Comparison of ENCODE assay signal across 14 cellular contexts in genomic region chr1:153541641-153542569, GRCh38. TPM values are rescaled to one million over a fixed set of nuclear protein-coding genes. Genes with fewer than 3 reads are reported as not detected.
DNase-seq lines count a peak whose midpoint lies in the region; ATAC-seq, FAIRE-seq and TF ChIP-seq lines count a peak whose summit lies in the region.
"Had no signal": no experiment of that assay in that cellular context is flagged by ENCODE, and none has a peak within 500 bp of the region (broad histone marks: within the 10 kb centered on the region; RNA-seq: fewer than 3 reads in every experiment).

No MANE protein-coding gene starts in this region.

- H2BK5ac ChIP-seq in H9 (ENCODE audit: insufficient read length, low read length), result no peak overlapping the region

- no peak overlapping the region for H3K56ac ChIP-seq in H9 (ENCODE audit: insufficient read length, low read depth, low read length)

- H2BK120ac ChIP-seq in H9 (ENCODE audit: low read depth, low read length, poor library complexity, severe bottlenecking), result no peak overlapping the region

- no peaks in the 10 kb centered on the region for H4K20me1 ChIP-seq in smooth muscle cell (ENCODE audit: low read depth)
- no peaks in the 10 kb centered on the region for H4K20me1 ChIP-seq in H9 (ENCODE audit: control insufficient read depth, insufficient read depth, insufficient read length)

- H3T11ph ChIP-seq in H9 (ENCODE audit: low read length), result no peak overlapping the region

- peaks cover 77% of the 10 kb centered on the region for H3K4me1 ChIP-seq in CD4-positive, CD25-positive, alpha-beta regulatory T cell (ENCODE audit: control insufficient read depth, insufficient read depth, low read length, poor library complexity, severe bottlenecking)
- H3K4me1 ChIP-seq in smooth muscle cell (ENCODE audit: low read depth) (peaks cover 34% of the 10 kb centered on the region), H9 (ENCODE audit: insufficient read depth, low read length) (peaks cover 8% of the 10 kb centered on the region; the same call in 1 of the 2 replicates)
- H3K4me1 ChIP-seq: parathyroid adenoma had no signal

- H3K27me3 ChIP-seq in CD4-positive, CD25-positive, alpha-beta regulatory T cell (ENCODE audit: control insufficient read depth, insufficient read depth, low read length), result no peaks in the 10 kb centered on the region
- H3K27me3 ChIP-seq in smooth muscle cell (ENCODE audit: low read depth), result no peaks in the 10 kb centered on the region
- no peaks in the 10 kb centered on the region for H3K27me3 ChIP-seq in H9 (ENCODE audit: insufficient read depth, low read length)

- no peak for DNase-seq in CD4-positive, CD25-positive, alpha-beta regulatory T cell
- DNase-seq in NB4 (ENCODE audit: low read depth), result peak; percentile 40
- DNase-seq in smooth muscle cell (lab: John Stamatoyannopoulos, UW; ENCODE audit: unreplicated experiment), result no peak
- no peak for DNase-seq in H9
- no peak for DNase-seq in GM12892 (ENCODE audit: insufficient read length)
- no peak for DNase-seq in dedifferentiated amniotic fluid mesenchymal stem cell (ENCODE audit: extremely low spot score)
- DNase-seq: NCI-H2171 treated with DMSO at 0.1 percent for 48 hours, WERI-Rb-1 had no signal

- peak overlapping the region; percentile 82 for H3K27ac ChIP-seq in CD4-positive, CD25-positive, alpha-beta regulatory T cell (ENCODE audit: insufficient read depth, low read length, poor library complexity, severe bottlenecking)
- H3K27ac ChIP-seq in smooth muscle cell (ENCODE audit: low read depth), result peak overlapping the region; percentile 93
- no peak overlapping the region for H3K27ac ChIP-seq in H9 (ENCODE audit: insufficient read length, low read depth, low read length)
- H3K27ac ChIP-seq: KMS-11, parathyroid adenoma had no signal

- H4K91ac ChIP-seq in H9 (ENCODE audit: insufficient read length, low read depth, low read length), result no peak overlapping the region

- H2BK12ac ChIP-seq in H9 (ENCODE audit: insufficient read length, low read depth, low read length), result no peak overlapping the region

- no peaks in the 10 kb centered on the region for H3K9me3 Mint-ChIP-seq in CD4-positive, CD25-positive, alpha-beta regulatory T cell
- H3K9me3 Mint-ChIP-seq in dendritic cell treated with granulocyte-macrophage colony-stimulating factor and Interleukin-4, amounts not matched to agents 40 ng/mL and 50 ng/mL, for 4 days, result no peaks in the 10 kb centered on the region
- no peaks in the 10 kb centered on the region for H3K9me3 Mint-ChIP-seq in H9

- H3K9ac ChIP-seq in smooth muscle cell (ENCODE audit: low read depth) (no peak overlapping the region), H9 (ENCODE audit: extremely low read depth, insufficient read length, low read length) (no peak overlapping the region)
- H3K9ac ChIP-seq: KMS-11, parathyroid adenoma had no signal

- no peak overlapping the region for H2AK5ac ChIP-seq in H9 (ENCODE audit: insufficient read length, low read length)

- no peaks in the 10 kb centered on the region for H3K23me2 ChIP-seq in H9 (ENCODE audit: insufficient read length, low read depth, low read length, poor library complexity, severe bottlenecking)

- TF ChIP-seq POLR2A in NB4 (IDR thresholded peaks at IDR 0.05; ENCODE audit: extremely low read depth, insufficient read length) (no peak), GM12892 (IDR thresholded peaks at IDR 0.05; ENCODE audit: low read depth, low read length) (no peak)

- H3K79me2 ChIP-seq in smooth muscle cell (ENCODE audit: low read depth) (no peaks in the 10 kb centered on the region), H9 (ENCODE audit: insufficient read depth, low read length) (no peaks in the 10 kb centered on the region)
- H3K79me2 ChIP-seq: parathyroid adenoma had no signal

- H3K4me1 Mint-ChIP-seq in CD4-positive, CD25-positive, alpha-beta regulatory T cell, result peaks cover 8 to 94% (median 66%) of the 10 kb centered on the region in 4 donors
- peaks cover 95% of the 10 kb centered on the region for H3K4me1 Mint-ChIP-seq in dendritic cell treated with granulocyte-macrophage colony-stimulating factor and Interleukin-4, amounts not matched to agents 40 ng/mL and 50 ng/mL, for 4 days (ENCODE audit: low read depth)
- H3K4me1 Mint-ChIP-seq in H9, result peaks cover 30 to 38% of the 10 kb centered on the region in 2 experiments

- H3K4me3 ChIP-seq in CD4-positive, CD25-positive, alpha-beta regulatory T cell (ENCODE audit: low read depth, low read length), result peak overlapping the region; percentile 45
- H3K4me3 ChIP-seq in NB4 (ENCODE audit: low read depth, low read length) (no peak overlapping the region), smooth muscle cell (no peak overlapping the region)

- WGBS in smooth muscle cell (ENCODE audit: low lambda C conversion rate), result 70% methylated on average over 13 of the region's 13 CpGs
- WGBS in H9 (ENCODE audit: extremely low coverage, insufficient read length, low lambda C conversion rate), result no CpG with 5 or more reads among the region's 13 CpGs

- peaks cover 35% of the 10 kb centered on the region for H3K36me3 Mint-ChIP-seq in CD4-positive, CD25-positive, alpha-beta regulatory T cell
- peaks cover 43% of the 10 kb centered on the region for H3K36me3 Mint-ChIP-seq in dendritic cell treated with granulocyte-macrophage colony-stimulating factor and Interleukin-4, amounts not matched to agents 40 ng/mL and 50 ng/mL, for 4 days (ENCODE audit: low read depth)
- H3K36me3 Mint-ChIP-seq in H9 (ENCODE audit: insufficient read depth in 1 of 3, low read depth in 3 of 3), result no peaks in the 10 kb centered on the region; a peak in 1 of 7 replicates

- no peak overlapping the region for H4K8ac ChIP-seq in H9 (replicated peaks; ENCODE audit: insufficient read length, low read depth, low read length)

- H3K79me1 ChIP-seq in H9 (ENCODE audit: insufficient read depth, low read depth, low read length, poor library complexity, severe bottlenecking), result no peaks in the 10 kb centered on the region

- H3K4me2 ChIP-seq in smooth muscle cell (peak overlapping the region; percentile 84), H9 (ENCODE audit: insufficient read depth, insufficient read length, low read length) (no peak overlapping the region)
- H3K4me2 ChIP-seq: KMS-11 had no signal

- no peak overlapping the region for H3K23ac ChIP-seq in H9 (ENCODE audit: insufficient read length, low read depth, low read length)

- no peaks in the 10 kb centered on the region for H3K9me3 ChIP-seq in CD4-positive, CD25-positive, alpha-beta regulatory T cell (ENCODE audit: control insufficient read depth in 2 of 2, low read length in 2 of 2)
- H3K9me3 ChIP-seq in smooth muscle cell (replicated peaks; ENCODE audit: low read depth) (no peaks in the 10 kb centered on the region), H9 (ENCODE audit: control insufficient read depth, low read depth, low read length) (no peaks in the 10 kb centered on the region)

- no peak overlapping the region for H3K18ac ChIP-seq in H9 (ENCODE audit: insufficient read length, low read depth, low read length)

- no peak overlapping the region for H3K14ac ChIP-seq in H9 (ENCODE audit: insufficient read depth, low read length)

- no peak overlapping the region for H2BK15ac ChIP-seq in H9 (ENCODE audit: low read depth, low read length)

- no peak overlapping the region for H3K4ac ChIP-seq in H9 (ENCODE audit: low read depth, low read length)

- H2AFZ ChIP-seq in smooth muscle cell (ENCODE audit: low read depth) (no peak overlapping the region), H9 (ENCODE audit: low read length) (no peak overlapping the region)
- H2AFZ ChIP-seq: parathyroid adenoma had no signal

- no peak overlapping the region for H2BK20ac ChIP-seq in H9 (ENCODE audit: low read depth, low read length, poor library complexity, severe bottlenecking)

- no peak for TF ChIP-seq CTCF in NB4 (IDR thresholded peaks at IDR 0.05; ENCODE audit: low read depth, low read length)
- no peak for TF ChIP-seq CTCF in smooth muscle cell (IDR thresholded peaks at IDR 0.05; ENCODE audit: borderline replicate concordance, insufficient read depth, poor library complexity, severe bottlenecking)
- TF ChIP-seq CTCF in H9 (conservative IDR thresholded peaks at IDR 0.05), result no peak

- peaks cover 16% of the 10 kb centered on the region for H3K36me3 ChIP-seq in CD4-positive, CD25-positive, alpha-beta regulatory T cell (ENCODE audit: control insufficient read depth, insufficient read depth, low read length)
- no peaks in the 10 kb centered on the region for H3K36me3 ChIP-seq in smooth muscle cell (ENCODE audit: low read depth)
- H3K36me3 ChIP-seq: WERI-Rb-1 had no signal

- peaks cover 14% of the 10 kb centered on the region for H3F3A ChIP-seq in smooth muscle cell (ENCODE audit: low read depth)

- no peak overlapping the region for H4K5ac ChIP-seq in H9 (ENCODE audit: insufficient read length, low read depth, low read length)

- intact Hi-C loops in dendritic cell treated with granulocyte-macrophage colony-stimulating factor and Interleukin-4, amounts not matched to agents 40 ng/mL and 50 ng/mL, for 4 days (cut with micrococcal nuclease), result no loop called here

- ATAC-seq in CD4-positive, CD25-positive, alpha-beta regulatory T cell (ENCODE audit: low read depth in 2 of 2), result no peak
- ATAC-seq in HG03342 (IDR thresholded peaks at IDR 0.05; ENCODE audit: unreplicated experiment), result no peak

- H3K27me3 Mint-ChIP-seq in CD4-positive, CD25-positive, alpha-beta regulatory T cell, result no peaks in the 10 kb centered on the region
- no peaks in the 10 kb centered on the region for H3K27me3 Mint-ChIP-seq in dendritic cell treated with granulocyte-macrophage colony-stimulating factor and Interleukin-4, amounts not matched to agents 40 ng/mL and 50 ng/mL, for 4 days
- peaks cover 3% of the 10 kb centered on the region for H3K27me3 Mint-ChIP-seq in H9 (ENCODE audit: low read depth)

- FAIRE-seq in GM12892 (lab: Jason Lieb, UNC), result no peak
- FAIRE-seq: GM12891, keratinocyte had no signal

- peak overlapping the region; percentile 97 to 99 (median 98) for H3K27ac Mint-ChIP-seq in CD4-positive, CD25-positive, alpha-beta regulatory T cell
- peak overlapping the region; percentile 94 for H3K27ac Mint-ChIP-seq in dendritic cell treated with granulocyte-macrophage colony-stimulating factor and Interleukin-4, amounts not matched to agents 40 ng/mL and 50 ng/mL, for 4 days
- no peak overlapping the region; a peak in 1 of 7 replicates for H3K27ac Mint-ChIP-seq in H9

- peak overlapping the region; percentile 83 to 97 (median 87) for H3K4me3 Mint-ChIP-seq in CD4-positive, CD25-positive, alpha-beta regulatory T cell
- H3K4me3 Mint-ChIP-seq in dendritic cell treated with granulocyte-macrophage colony-stimulating factor and Interleukin-4, amounts not matched to agents 40 ng/mL and 50 ng/mL, for 4 days, result peak overlapping the region; percentile 97
- H3K4me3 Mint-ChIP-seq in H9, result no peak overlapping the region

RNA-seq across cellular contexts. Expression of gene S100A5, which starts 1.2 kb away (rescaled TPM):
- 1.8 TPM for total RNA-seq in CD4-positive, CD25-positive, alpha-beta regulatory T cell
- 1 to 10 TPM; 1.2 to 3.0 (median 1.7) TPM for polyA plus RNA-seq in CD4-positive, CD25-positive, alpha-beta regulatory T cell
- total RNA-seq in smooth muscle cell, result 1.6 and 5.7 TPM in 2 replicates
- 4.8 and 6.2 TPM in 2 replicates for polyA plus RNA-seq in smooth muscle cell
- total RNA-seq in H9 (2021), result not detected in 2 replicates
- not detected for polyA plus RNA-seq in GM12892 (2012; ENCODE audit: missing spikeins)

RNA-seq across cellular contexts. Expression of gene S100A4, which starts 3.7 kb away (rescaled TPM):
- total RNA-seq in CD4-positive, CD25-positive, alpha-beta regulatory T cell, result 928 TPM
- 1,000 to 10,000 TPM; 2,534 to 4,309 (median 3,364) TPM for polyA plus RNA-seq in CD4-positive, CD25-positive, alpha-beta regulatory T cell
- total RNA-seq in smooth muscle cell, result 1,139 and 1,222 TPM in 2 replicates
- polyA plus RNA-seq in smooth muscle cell, result 1,491 and 1,802 TPM in 2 replicates
- 9.0 and 9.3 TPM in 2 replicates for total RNA-seq in H9 (2021)
- polyA plus RNA-seq in GM12892 (2012; ENCODE audit: missing spikeins), result 53.5 TPM

RNA-seq across cellular contexts. Expression of gene S100A6, which starts 6.1 kb away (rescaled TPM):
- total RNA-seq in CD4-positive, CD25-positive, alpha-beta regulatory T cell, result 304 TPM
- polyA plus RNA-seq in CD4-positive, CD25-positive, alpha-beta regulatory T cell, result 1,000 to 10,000 TPM in 2 of 4 donors, 100 to 1,000 TPM in 2; 660 to 1,174 (median 946) TPM
- total RNA-seq in smooth muscle cell (410 and 499 TPM in 2 replicates), H9 (2021) (not detected in 2 replicates)
- 1,358 and 1,471 TPM in 2 replicates for polyA plus RNA-seq in smooth muscle cell
- polyA plus RNA-seq in GM12892 (2012; ENCODE audit: missing spikeins), result 24.7 TPM

RNA-seq across cellular contexts. Expression of gene S100A3, which starts 7.2 kb away (rescaled TPM):
- not detected for total RNA-seq in CD4-positive, CD25-positive, alpha-beta regulatory T cell
- not detected for polyA plus RNA-seq in CD4-positive, CD25-positive, alpha-beta regulatory T cell
- total RNA-seq in smooth muscle cell (11.2 and 13.9 TPM in 2 replicates), H9 (2021) (not detected in 2 replicates)
- polyA plus RNA-seq in smooth muscle cell, result 18.0 and 19.8 TPM in 2 replicates
- not detected for polyA plus RNA-seq in GM12892 (2012; ENCODE audit: missing spikeins)

RNA-seq across cellular contexts. Expression of gene S100A2, which starts 23.7 kb away (rescaled TPM):
- not detected for total RNA-seq in CD4-positive, CD25-positive, alpha-beta regulatory T cell
- not detected for polyA plus RNA-seq in CD4-positive, CD25-positive, alpha-beta regulatory T cell
- total RNA-seq in smooth muscle cell (2.3 and 7.3 TPM in 2 replicates), H9 (2021) (0.57 and 0.92 TPM in 2 replicates)
- 16.6 and 20.4 TPM in 2 replicates for polyA plus RNA-seq in smooth muscle cell
- polyA plus RNA-seq in GM12892 (2012; ENCODE audit: missing spikeins), result not detected

Comparison
In these comparisons a context has a peak if more than half of its experiments do, and no peak if none do; other contexts are left out.
1. H3K27ac Mint-ChIP-seq: peak in CD4-positive, CD25-positive, alpha-beta regulatory T cell (3 of 3) and dendritic cell treated with granulocyte-macrophage colony-stimulating factor and Interleukin-4, amounts not matched to agents 40 ng/mL and 50 ng/mL, for 4 days (single experiment); none in H9 (0 of 3).
2. H3K4me3 Mint-ChIP-seq: peak in CD4-positive, CD25-positive, alpha-beta regulatory T cell (4 of 4) and dendritic cell treated with granulocyte-macrophage colony-stimulating factor and Interleukin-4, amounts not matched to agents 40 ng/mL and 50 ng/mL, for 4 days (single experiment); none in H9 (0 of 2).
3. RNA of gene S100A4, which starts 3.7 kb away (total RNA-seq): 1,139 to 1,222 TPM in smooth muscle cell and 928 TPM in CD4-positive, CD25-positive, alpha-beta regulatory T cell (single experiment); 9.0 to 9.3 TPM in H9; every median in the first group is over 10 times any median in the second.
4. RNA of gene S100A6, which starts 6.1 kb away (total RNA-seq): 410 to 499 TPM in smooth muscle cell and 304 TPM in CD4-positive, CD25-positive, alpha-beta regulatory T cell (single experiment); not detected in H9; every median in the first group is over 100 times any median in the second.